1 cellular context compared by ENCODE assay signal in genomic region chr19:4816388-4817165, GRCh38.
TF ChIP-seq lines count a peak whose summit lies in the region.

No MANE protein-coding gene starts in this region.

TF ChIP-seq in HepG2, 621 proteins besides CTCF, POLR2A, EP300 and RAD21:
- TF ChIP-seq TAF15 (IDR thresholded peaks at IDR 0.05; ENCODE audit: low read depth, low read length, poor library complexity, severe bottlenecking) (peak; percentile 35), ZFP1 (CRISPR knock-in tag; IDR thresholded peaks at IDR 0.05) (no peak), KLF9 (CRISPR knock-in tag; IDR thresholded peaks at IDR 0.05; ENCODE audit: low read depth) (no peak)
